1 cellular context compared by ENCODE assay signal in the genomic region with DNA sequence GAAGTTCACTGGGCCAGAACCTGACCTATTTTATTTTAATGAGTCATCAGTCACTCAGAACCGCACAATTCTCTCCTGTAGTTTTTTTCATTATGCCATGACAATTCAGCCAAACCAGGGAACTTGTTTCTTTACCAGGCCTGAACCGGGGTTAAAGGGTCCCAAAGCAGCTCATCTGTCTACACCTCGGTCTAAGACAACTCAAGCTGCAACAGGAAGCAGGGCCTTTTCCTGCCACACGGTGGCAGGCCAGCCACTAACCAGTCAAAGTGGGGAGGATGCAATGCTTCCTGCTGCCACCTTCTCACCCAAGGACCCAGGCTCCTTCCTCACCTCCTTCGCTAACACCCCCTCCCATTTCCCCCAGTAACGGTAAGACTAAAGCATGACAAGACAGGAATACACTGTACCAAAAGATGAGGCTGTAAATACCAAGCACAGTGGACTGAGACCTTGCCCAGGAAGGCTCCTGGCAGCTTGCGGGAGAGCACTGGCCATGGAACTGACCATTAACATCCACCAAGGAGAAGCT.
TF ChIP-seq lines count a peak whose summit lies in the region.

No MANE protein-coding gene starts in this region.

TF ChIP-seq in HCT116, 20 proteins besides CTCF, POLR2A, EP300 and RAD21 (continued from another document):
- TF ChIP-seq, protein P1, sequence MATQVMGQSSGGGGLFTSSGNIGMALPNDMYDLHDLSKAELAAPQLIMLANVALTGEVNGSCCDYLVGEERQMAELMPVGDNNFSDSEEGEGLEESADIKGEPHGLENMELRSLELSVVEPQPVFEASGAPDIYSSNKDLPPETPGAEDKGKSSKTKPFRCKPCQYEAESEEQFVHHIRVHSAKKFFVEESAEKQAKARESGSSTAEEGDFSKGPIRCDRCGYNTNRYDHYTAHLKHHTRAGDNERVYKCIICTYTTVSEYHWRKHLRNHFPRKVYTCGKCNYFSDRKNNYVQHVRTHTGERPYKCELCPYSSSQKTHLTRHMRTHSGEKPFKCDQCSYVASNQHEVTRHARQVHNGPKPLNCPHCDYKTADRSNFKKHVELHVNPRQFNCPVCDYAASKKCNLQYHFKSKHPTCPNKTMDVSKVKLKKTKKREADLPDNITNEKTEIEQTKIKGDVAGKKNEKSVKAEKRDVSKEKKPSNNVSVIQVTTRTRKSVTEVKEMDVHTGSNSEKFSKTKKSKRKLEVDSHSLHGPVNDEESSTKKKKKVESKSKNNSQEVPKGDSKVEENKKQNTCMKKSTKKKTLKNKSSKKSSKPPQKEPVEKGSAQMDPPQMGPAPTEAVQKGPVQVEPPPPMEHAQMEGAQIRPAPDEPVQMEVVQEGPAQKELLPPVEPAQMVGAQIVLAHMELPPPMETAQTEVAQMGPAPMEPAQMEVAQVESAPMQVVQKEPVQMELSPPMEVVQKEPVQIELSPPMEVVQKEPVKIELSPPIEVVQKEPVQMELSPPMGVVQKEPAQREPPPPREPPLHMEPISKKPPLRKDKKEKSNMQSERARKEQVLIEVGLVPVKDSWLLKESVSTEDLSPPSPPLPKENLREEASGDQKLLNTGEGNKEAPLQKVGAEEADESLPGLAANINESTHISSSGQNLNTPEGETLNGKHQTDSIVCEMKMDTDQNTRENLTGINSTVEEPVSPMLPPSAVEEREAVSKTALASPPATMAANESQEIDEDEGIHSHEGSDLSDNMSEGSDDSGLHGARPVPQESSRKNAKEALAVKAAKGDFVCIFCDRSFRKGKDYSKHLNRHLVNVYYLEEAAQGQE (IDR thresholded peaks at IDR 0.05; ENCODE audit: low read depth): no peak
- TF ChIP-seq EZH2 (IDR thresholded peaks at IDR 0.05) (no peak), CBX3 (IDR thresholded peaks at IDR 0.05; ENCODE audit: low read depth) (no peak), ZFX (IDR thresholded peaks at IDR 0.05) (no peak), ELF1 (IDR thresholded peaks at IDR 0.05; ENCODE audit: borderline replicate concordance, low read depth) (no peak), YY1 (IDR thresholded peaks at IDR 0.05; ENCODE audit: extremely low read depth, insufficient replicate concordance, low read depth, low read length) (no peak), EGR1 (IDR thresholded peaks at IDR 0.05; ENCODE audit: low read depth) (no peak), JUND (IDR thresholded peaks at IDR 0.05) (no peak)
- TF ChIP-seq, protein P2, sequence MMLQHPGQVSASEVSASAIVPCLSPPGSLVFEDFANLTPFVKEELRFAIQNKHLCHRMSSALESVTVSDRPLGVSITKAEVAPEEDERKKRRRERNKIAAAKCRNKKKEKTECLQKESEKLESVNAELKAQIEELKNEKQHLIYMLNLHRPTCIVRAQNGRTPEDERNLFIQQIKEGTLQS (IDR thresholded peaks at IDR 0.05): no peak
